16 cellular contexts compared by ENCODE assay signal in the genomic region with DNA sequence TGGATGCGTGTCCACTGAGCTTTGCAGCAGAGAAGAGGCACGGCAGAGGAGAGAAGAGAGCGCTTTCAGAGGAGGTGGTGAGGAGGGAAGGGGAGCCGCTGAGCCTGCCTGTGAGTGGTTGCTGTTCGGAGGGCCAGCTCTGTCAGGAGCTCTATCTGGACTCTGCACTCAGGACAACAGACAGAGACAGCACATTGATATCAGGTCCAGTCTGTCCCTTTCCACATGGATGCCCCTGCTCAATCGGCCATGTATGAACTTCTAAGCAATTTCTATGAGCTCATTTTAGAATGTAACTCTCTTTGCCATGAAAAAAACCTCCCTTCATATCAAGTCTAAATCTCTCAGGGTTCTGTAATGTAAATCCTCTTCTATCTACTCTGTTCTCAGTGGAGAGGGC.
DNase-seq lines count a peak whose midpoint lies in the region; TF ChIP-seq lines count a peak whose summit lies in the region.
"Had no signal": no experiment of that assay in that cellular context is flagged by ENCODE, and none has a peak within 500 bp of the region (broad histone marks: within the 10 kb centered on the region; RNA-seq: fewer than 3 reads in every experiment).

No MANE protein-coding gene starts in this region.

- no peaks in the 10 kb centered on the region for H3K27me3 ChIP-seq in sigmoid colon

- H3K9me3 ChIP-seq in sigmoid colon, result no peaks in the 10 kb centered on the region

- H3K36me3 ChIP-seq in sigmoid colon, result no peaks in the 10 kb centered on the region

- TF ChIP-seq CTCF in sigmoid colon (IDR thresholded peaks at IDR 0.05), result no peak

- no peak overlapping the region for H3K4me3 ChIP-seq in sigmoid colon
- H3K4me3 ChIP-seq: GM23338, K562 had no signal

- no peak overlapping the region for H3K27ac ChIP-seq in sigmoid colon

- no peak for TF ChIP-seq POLR2A in sigmoid colon (IDR thresholded peaks at IDR 0.05)

- DNase-seq in M059J (ENCODE audit: low read depth) (peak; percentile 39), cerebellar nuclear complex (lab: John Stamatoyannopoulos, UW) (peak; percentile 45 to 71), kidney tubule cell (ENCODE audit: low spot score) (peak; percentile 79), HCEC 1CT (no peak), sigmoid colon (no peak), NCI-H446 treated with DMSO at 0.1 percent for 48 hours (lab: John Stamatoyannopoulos, UW) (no peak)
- DNase-seq in activated CD4-positive, alpha-beta T cell treated with anti-CD3 and anti-CD28 coated beads, Interleukin-2, amount 50 U/mL, for 48 hours, result no peak
- DNase-seq: CD4-positive, CD25-positive, alpha-beta regulatory T cell; COR-L47; NCI-H1105; NCI-H1694; NCI-H2107; NCI-H524; PC-3 had no signal

- WGBS in sigmoid colon, 2 donors, result 76 to 83% methylated on average over 6 of the region's 6 CpGs

- no peaks in the 10 kb centered on the region for H3K4me1 ChIP-seq in sigmoid colon

- intact Hi-C loops in sigmoid colon (cut with DNase I), result no loop called here

- no peak for TF ChIP-seq EP300 in sigmoid colon (IDR thresholded peaks at IDR 0.05)

Comparison
In these comparisons a context has a peak if more than half of its experiments do, and no peak if none do; other contexts are left out.
1. DNase-seq: peak in M059J (single experiment), cerebellar nuclear complex (2 of 2) and kidney tubule cell (single experiment); none in activated CD4-positive, alpha-beta T cell treated with anti-CD3 and anti-CD28 coated beads, Interleukin-2, amount 50 U/mL, for 48 hours (0 of 2), HCEC 1CT (single experiment), sigmoid colon (single experiment) and NCI-H446 treated with DMSO at 0.1 percent for 48 hours (single experiment).